ENCODE assay signal across 1 cellular context in genomic region chr1:154607748-154608521, GRCh38.
TF ChIP-seq lines count a peak whose summit lies in the region.

Gene ADAR, minus strand, starts transcription at chr1:154608186. Its CDS starts 180 bp downstream, at chr1:154608006.

TF ChIP-seq in HepG2, 621 proteins besides CTCF, POLR2A, EP300 and RAD21 (continued from another document and continues in another):
- no peak for TF ChIP-seq ZBTB10 (CRISPR knock-in tag; IDR thresholded peaks at IDR 0.05; ENCODE audit: borderline replicate concordance)
- TF ChIP-seq ZHX1 (CRISPR knock-in tag; IDR thresholded peaks at IDR 0.05; ENCODE audit: low read depth) = no peak
- no peak for TF ChIP-seq NCOA1 (CRISPR knock-in tag; IDR thresholded peaks at IDR 0.05)
- no peak for TF ChIP-seq ZNF773 (CRISPR knock-in tag; IDR thresholded peaks at IDR 0.05; ENCODE audit: borderline replicate concordance)
- no peak for TF ChIP-seq ZNF331 (CRISPR knock-in tag; IDR thresholded peaks at IDR 0.05)
- TF ChIP-seq PCBP1 (IDR thresholded peaks at IDR 0.05; ENCODE audit: borderline replicate concordance, low read depth, low read length) = no peak
- 0 out of 2 replicates have a peak, but pooled peaks have one; percentile 41 for TF ChIP-seq SMAD3 (CRISPR knock-in tag; IDR thresholded peaks at IDR 0.05)
- TF ChIP-seq ZNF446 (CRISPR knock-in tag; IDR thresholded peaks at IDR 0.05) = no peak
- no peak for TF ChIP-seq ZBTB49 (CRISPR knock-in tag; IDR thresholded peaks at IDR 0.05; ENCODE audit: borderline replicate concordance)
- 0 out of 2 replicates have a peak, but pooled peaks have one; percentile 8 for TF ChIP-seq ATF7 (IDR thresholded peaks at IDR 0.05)
- TF ChIP-seq ATF7 (CRISPR knock-in tag; IDR thresholded peaks at IDR 0.05) = peak; percentile 48; the same call in 1 of the 2 replicates
- TF ChIP-seq RBFOX2 (IDR thresholded peaks at IDR 0.05; ENCODE audit: low read depth, low read length) = peak; percentile 79
- TF ChIP-seq SP4 (CRISPR knock-in tag; IDR thresholded peaks at IDR 0.05) = peak; percentile 68; the same call in 1 of the 2 replicates
- no peak for TF ChIP-seq RFX3 (CRISPR knock-in tag; IDR thresholded peaks at IDR 0.05)
- TF ChIP-seq AHR (CRISPR knock-in tag; IDR thresholded peaks at IDR 0.05) = no peak
- no peak for TF ChIP-seq RCOR2 (CRISPR knock-in tag; IDR thresholded peaks at IDR 0.05)
- TF ChIP-seq REL (CRISPR knock-in tag; conservative IDR thresholded peaks at IDR 0.05) = peak; percentile 28
- TF ChIP-seq ZNF639 (CRISPR knock-in tag; conservative IDR thresholded peaks at IDR 0.05) = no peak
- TF ChIP-seq ZNF180 (CRISPR knock-in tag; IDR thresholded peaks at IDR 0.05; ENCODE audit: borderline replicate concordance, low read depth) = no peak
- peak; percentile 59; the same call in 1 of the 2 replicates for TF ChIP-seq ZNF891 (CRISPR knock-in tag; IDR thresholded peaks at IDR 0.05)
- TF ChIP-seq ZNF10 (CRISPR knock-in tag; IDR thresholded peaks at IDR 0.05; ENCODE audit: borderline replicate concordance, low read depth) = no peak
- 0 out of 2 replicates have a peak, but pooled peaks have one; percentile 61 for TF ChIP-seq NAIF1 (CRISPR knock-in tag; IDR thresholded peaks at IDR 0.05; ENCODE audit: borderline replicate concordance)
- TF ChIP-seq NR2F2 (IDR thresholded peaks at IDR 0.05; ENCODE audit: borderline replicate concordance, low read depth) = 0 out of 2 replicates have a peak, but pooled peaks have one; percentile 25
- TF ChIP-seq ELF3 (CRISPR knock-in tag; IDR thresholded peaks at IDR 0.05) = 0 out of 2 replicates have a peak, but pooled peaks have one; percentile 17
- TF ChIP-seq RFXAP (CRISPR knock-in tag; IDR thresholded peaks at IDR 0.05; ENCODE audit: borderline replicate concordance) = no peak
- no peak for TF ChIP-seq ZNF576 (CRISPR knock-in tag; IDR thresholded peaks at IDR 0.05)
- TF ChIP-seq ZNF512B (CRISPR knock-in tag; IDR thresholded peaks at IDR 0.05; ENCODE audit: borderline replicate concordance) = no peak
- TF ChIP-seq SSRP1 (CRISPR knock-in tag; IDR thresholded peaks at IDR 0.05) = no peak
- peak; percentile 46; the same call in 1 of the 2 replicates for TF ChIP-seq POLR2AphosphoS5 (IDR thresholded peaks at IDR 0.05; ENCODE audit: low read depth, low read length)
- no peak for TF ChIP-seq ZNF549 (CRISPR knock-in tag; IDR thresholded peaks at IDR 0.05)
- 0 out of 2 replicates have a peak, but pooled peaks have one; percentile 38 for TF ChIP-seq ZNF691 (CRISPR knock-in tag; IDR thresholded peaks at IDR 0.05; ENCODE audit: borderline replicate concordance, low read depth)
- no peak for TF ChIP-seq GRHL1 (CRISPR knock-in tag; conservative IDR thresholded peaks at IDR 0.05)
- TF ChIP-seq PBX3 (CRISPR knock-in tag; IDR thresholded peaks at IDR 0.05; ENCODE audit: borderline replicate concordance) = no peak
- no peak for TF ChIP-seq ZNF776 (CRISPR knock-in tag; IDR thresholded peaks at IDR 0.05)
- TF ChIP-seq ZC3H4 (CRISPR knock-in tag; IDR thresholded peaks at IDR 0.05; ENCODE audit: borderline replicate concordance) = no peak
- no peak for TF ChIP-seq RBM39 (IDR thresholded peaks at IDR 0.05; ENCODE audit: low read depth, low read length, poor library complexity, severe bottlenecking)
- no peak for TF ChIP-seq ATF5 (CRISPR knock-in tag; IDR thresholded peaks at IDR 0.05; ENCODE audit: low read depth)
- TF ChIP-seq CEBPB (IDR thresholded peaks at IDR 0.05; ENCODE audit: borderline replicate concordance, low read depth, low read length) = peak; percentile 86
- no peak for TF ChIP-seq TCF7 (IDR thresholded peaks at IDR 0.05; ENCODE audit: low read depth)
